ENCODE assay signal across 38 cellular contexts in the genomic region with DNA sequence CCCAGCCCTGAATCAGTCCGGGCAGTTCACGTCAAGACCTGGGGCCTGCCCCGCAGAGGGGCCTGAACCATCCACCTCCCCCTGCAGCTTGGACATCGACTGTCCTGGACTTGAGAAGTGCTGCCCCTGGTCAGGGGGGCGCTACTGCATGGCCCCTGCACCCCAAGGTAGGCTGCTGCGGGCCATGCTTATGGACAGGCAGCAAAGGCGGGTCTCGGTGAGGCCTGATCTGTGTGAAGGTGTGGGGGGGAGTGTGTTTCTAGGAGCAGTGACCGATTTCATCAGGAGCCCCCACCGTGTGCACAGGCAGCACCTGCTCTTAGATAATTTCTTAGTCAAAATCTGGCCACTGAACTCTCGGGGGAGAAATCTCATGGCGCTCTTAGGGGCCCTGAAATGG. TPM values are rescaled to one million over a fixed set of nuclear protein-coding genes. Genes with fewer than 3 reads are reported as not detected.
"Had no signal": no experiment of that assay in that cellular context is flagged by ENCODE, and none has a peak within 500 bp of the region (broad histone marks: within the 10 kb centered on the region; RNA-seq: fewer than 3 reads in every experiment).

No MANE protein-coding gene starts in this region.

- H3K4me3 Mint-ChIP-seq: activated CD4-positive, alpha-beta memory T cell treated with anti-CD3 and anti-CD28 coated beads for 36 hours; activated CD4-positive, alpha-beta T cell treated with anti-CD3 and anti-CD28 coated beads for 36 hours; activated CD4-positive, alpha-beta T cell treated with anti-CD3 and anti-CD28 coated beads, Interleukin-2, amount 10 ng/mL, durations not matched to agents 24 days and 14 days; activated CD8-positive, alpha-beta memory T cell treated with anti-CD3 and anti-CD28 coated beads, Interleukin-2, amount 10 ng/mL, durations not matched to agents 7 days and 5 days; activated CD8-positive, alpha-beta T cell treated with anti-CD3 and anti-CD28 coated beads, Interleukin-2, amount 10 ng/mL, durations not matched to agents 7 days and 5 days; activated naive CD4-positive, alpha-beta T cell treated with anti-CD3 and anti-CD28 coated beads for 36 hours; activated naive CD4-positive, alpha-beta T cell treated with anti-CD3 and anti-CD28 coated beads, Interleukin-2, amount 50 U/mL, for 24 hours; activated naive CD8-positive, alpha-beta T cell treated with anti-CD3 and anti-CD28 coated beads for 36 hours; activated naive CD8-positive, alpha-beta T cell treated with anti-CD3 and anti-CD28 coated beads, Interleukin-2, amount 50 U/mL, for 24 hours; activated T-helper 1 cell treated with anti-CD3 and anti-CD28 coated beads, Interleukin-12 subunit alpha, Interleukin-12 subunit beta, Interleukin-2, Interleukin-4 antibody, amounts not matched to agents 30 ng/mL and 10 ng/mL and 1 ng/mL, durations not matched to agents 14 hours and 24 hours and 36 hours; T-helper 2 cell treated with Interferon-gamma antibody and Interleukin-4, amounts not matched to agents 5 μg/mL and 100 μg/mL, for 36 hours had no signal

- H3K36me3 Mint-ChIP-seq: activated CD4-positive, alpha-beta memory T cell treated with anti-CD3 and anti-CD28 coated beads for 36 hours; activated CD8-positive, alpha-beta memory T cell treated with anti-CD3 and anti-CD28 coated beads, Interleukin-2, amount 10 ng/mL, durations not matched to agents 7 days and 5 days; activated naive CD4-positive, alpha-beta T cell treated with anti-CD3 and anti-CD28 coated beads, Interleukin-2, amount 50 U/mL, for 24 hours; activated naive CD8-positive, alpha-beta T cell treated with anti-CD3 and anti-CD28 coated beads for 36 hours had no signal

- H3K36me3 ChIP-seq: adrenal gland, colonic mucosa, esophagus squamous epithelium, gastroesophageal sphincter had no signal

- H3K27me3 Mint-ChIP-seq: activated CD4-positive, alpha-beta memory T cell treated with anti-CD3 and anti-CD28 coated beads for 36 hours; activated CD4-positive, alpha-beta T cell treated with anti-CD3 and anti-CD28 coated beads for 36 hours; activated CD8-positive, alpha-beta memory T cell treated with anti-CD3 and anti-CD28 coated beads, Interleukin-2, amount 10 ng/mL, durations not matched to agents 7 days and 5 days; activated naive CD4-positive, alpha-beta T cell treated with anti-CD3 and anti-CD28 coated beads, Interleukin-2, amount 50 U/mL, for 24 hours; activated naive CD8-positive, alpha-beta T cell treated with anti-CD3 and anti-CD28 coated beads for 36 hours; activated naive CD8-positive, alpha-beta T cell treated with anti-CD3 and anti-CD28 coated beads, Interleukin-2, amount 50 U/mL, for 24 hours had no signal

- H3K9me3 ChIP-seq: adrenal gland, body of pancreas, colonic mucosa, esophagus squamous epithelium, gastroesophageal sphincter had no signal

- H3K27ac ChIP-seq: adrenal gland, body of pancreas, colonic mucosa, epithelial cell of prostate, esophagus squamous epithelium, gastroesophageal sphincter had no signal

- H3K4me3 ChIP-seq: adrenal gland, body of pancreas, colonic mucosa, esophagus squamous epithelium, gastroesophageal sphincter had no signal

- H3K27me3 ChIP-seq: adrenal gland, body of pancreas, colonic mucosa had no signal

- H3K4me1 ChIP-seq: adrenal gland, gastroesophageal sphincter had no signal

- H3K9me3 Mint-ChIP-seq: activated CD4-positive, alpha-beta memory T cell treated with anti-CD3 and anti-CD28 coated beads for 36 hours; activated CD4-positive, alpha-beta T cell treated with anti-CD3 and anti-CD28 coated beads, Interleukin-2, amount 10 ng/mL, durations not matched to agents 24 days and 14 days; activated naive CD4-positive, alpha-beta T cell treated with anti-CD3 and anti-CD28 coated beads for 36 hours; activated naive CD4-positive, alpha-beta T cell treated with anti-CD3 and anti-CD28 coated beads, Interleukin-2, amount 50 U/mL, for 24 hours; activated naive CD8-positive, alpha-beta T cell treated with anti-CD3 and anti-CD28 coated beads for 36 hours; activated naive CD8-positive, alpha-beta T cell treated with anti-CD3 and anti-CD28 coated beads, Interleukin-2, amount 50 U/mL, for 24 hours; activated T-helper 1 cell treated with anti-CD3 and anti-CD28 coated beads, Interleukin-12 subunit alpha, Interleukin-12 subunit beta, Interleukin-2, Interleukin-4 antibody, amounts not matched to agents 30 ng/mL and 10 ng/mL and 1 ng/mL, durations not matched to agents 14 hours and 24 hours and 36 hours; activated T-helper 2 cell treated with anti-CD3 and anti-CD28 coated beads, Interferon-gamma antibody, Interleukin-2, Interleukin-4, amounts not matched to agents 10 μg/mL and 5 μg/mL and 100 μg/mL, durations not matched to agents 14 hours and 24 hours and 36 hours; T-helper 2 cell treated with Interferon-gamma antibody and Interleukin-4, amounts not matched to agents 5 μg/mL and 100 μg/mL, for 36 hours had no signal

- DNase-seq: activated CD4-positive, alpha-beta memory T cell treated with anti-CD3 and anti-CD28 coated beads for 36 hours; activated CD4-positive, alpha-beta T cell treated with anti-CD3 and anti-CD28 coated beads for 36 hours; activated CD4-positive, alpha-beta T cell treated with anti-CD3 and anti-CD28 coated beads, Interleukin-2, amount 10 ng/mL, durations not matched to agents 24 days and 14 days; activated CD4-positive, CD25-positive, alpha-beta regulatory T cell; activated CD4-positive, CD25-positive, alpha-beta regulatory T cell treated with anti-CD3 and anti-CD28 coated beads, Interleukin-2, amount 50 U/mL, for 72 hours; activated CD8-positive, alpha-beta memory T cell treated with anti-CD3 and anti-CD28 coated beads, Interleukin-2, amount 10 ng/mL, durations not matched to agents 7 days and 5 days; activated CD8-positive, alpha-beta memory T cell treated with anti-CD3 and anti-CD28 coated beads, Interleukin-2, amount 50 U/mL, for 4 hours; activated CD8-positive, alpha-beta T cell treated with anti-CD3 and anti-CD28 coated beads, Interleukin-2, amount 10 ng/mL, durations not matched to agents 7 days and 5 days; activated effector memory CD4-positive, alpha-beta T cell treated with anti-CD3 and anti-CD28 coated beads, Interleukin-2, amount 50 U/mL, for 16 hours; activated naive CD4-positive, alpha-beta T cell treated with anti-CD3 and anti-CD28 coated beads for 36 hours; activated naive CD8-positive, alpha-beta T cell treated with anti-CD3 and anti-CD28 coated beads for 36 hours; activated naive CD8-positive, alpha-beta T cell treated with anti-CD3 and anti-CD28 coated beads, Interleukin-2, amount 50 U/mL, for 24 hours; activated T-cell treated with anti-CD3 and anti-CD28 coated beads, Interleukin-2, amount 50 U/mL, for 1 hour; activated T-cell treated with anti-CD3 and anti-CD28 coated beads, Interleukin-2, amount 50 U/mL, for 48 hours; adrenal gland; amygdala; aorta; body of pancreas; caudate nucleus; colonic mucosa; effector CD8-positive, alpha-beta T cell; esophagus squamous epithelium; foreskin melanocyte; T-helper 1 cell; T-helper 17 cell; T1000 had no signal

- H3K27ac Mint-ChIP-seq: activated CD4-positive, alpha-beta memory T cell treated with anti-CD3 and anti-CD28 coated beads for 36 hours; activated CD4-positive, alpha-beta T cell treated with anti-CD3 and anti-CD28 coated beads for 36 hours; activated CD4-positive, alpha-beta T cell treated with anti-CD3 and anti-CD28 coated beads, Interleukin-2, amount 10 ng/mL, durations not matched to agents 24 days and 14 days; activated CD8-positive, alpha-beta memory T cell treated with anti-CD3 and anti-CD28 coated beads, Interleukin-2, amount 10 ng/mL, durations not matched to agents 7 days and 5 days; activated naive CD4-positive, alpha-beta T cell treated with anti-CD3 and anti-CD28 coated beads for 36 hours; activated naive CD4-positive, alpha-beta T cell treated with anti-CD3 and anti-CD28 coated beads, Interleukin-2, amount 50 U/mL, for 24 hours; activated naive CD8-positive, alpha-beta T cell treated with anti-CD3 and anti-CD28 coated beads for 36 hours; activated naive CD8-positive, alpha-beta T cell treated with anti-CD3 and anti-CD28 coated beads, Interleukin-2, amount 50 U/mL, for 24 hours; activated T-helper 1 cell treated with anti-CD3 and anti-CD28 coated beads, Interleukin-12 subunit alpha, Interleukin-12 subunit beta, Interleukin-2, Interleukin-4 antibody, amounts not matched to agents 30 ng/mL and 10 ng/mL and 1 ng/mL, durations not matched to agents 14 hours and 24 hours and 36 hours; activated T-helper 2 cell treated with anti-CD3 and anti-CD28 coated beads, Interferon-gamma antibody, Interleukin-2, Interleukin-4, amounts not matched to agents 10 μg/mL and 5 μg/mL and 100 μg/mL, durations not matched to agents 14 hours and 24 hours and 36 hours; T-helper 17 cell; T-helper 2 cell treated with Interferon-gamma antibody and Interleukin-4, amounts not matched to agents 5 μg/mL and 100 μg/mL, for 36 hours had no signal

- ATAC-seq: activated CD4-positive, alpha-beta T cell treated with anti-CD3 and anti-CD28 coated beads for 36 hours; activated CD8-positive, alpha-beta memory T cell treated with anti-CD3 and anti-CD28 coated beads, Interleukin-2, amount 10 ng/mL, durations not matched to agents 7 days and 5 days; activated CD8-positive, alpha-beta T cell treated with anti-CD3 and anti-CD28 coated beads, Interleukin-2, amount 10 ng/mL, durations not matched to agents 7 days and 5 days; activated naive CD8-positive, alpha-beta T cell treated with anti-CD3 and anti-CD28 coated beads, Interleukin-2, amount 50 U/mL, for 24 hours; body of pancreas; gastroesophageal sphincter; T-helper 17 cell had no signal

RNA-seq across cellular contexts. Expression of a gene that starts 13.0 kb away (rescaled TPM):
- total RNA-seq: activated CD4-positive, alpha-beta memory T cell treated with anti-CD3 and anti-CD28 coated beads for 36 hours; activated CD4-positive, alpha-beta T cell treated with anti-CD3 and anti-CD28 coated beads for 36 hours; activated CD4-positive, alpha-beta T cell treated with anti-CD3 and anti-CD28 coated beads, Interleukin-2, amount 10 ng/mL, durations not matched to agents 24 days and 14 days; activated CD8-positive, alpha-beta memory T cell treated with anti-CD3 and anti-CD28 coated beads for 36 hours; activated CD8-positive, alpha-beta T cell treated with anti-CD3 and anti-CD28 coated beads, Interleukin-2, amount 10 ng/mL, durations not matched to agents 7 days and 5 days; activated naive CD4-positive, alpha-beta T cell treated with anti-CD3 and anti-CD28 coated beads for 36 hours; activated naive CD8-positive, alpha-beta T cell treated with anti-CD3 and anti-CD28 coated beads for 36 hours; activated T-helper 1 cell treated with anti-CD3 and anti-CD28 coated beads, Interleukin-12 subunit alpha, Interleukin-12 subunit beta, Interleukin-2, Interleukin-4 antibody, amounts not matched to agents 30 ng/mL and 10 ng/mL and 1 ng/mL, durations not matched to agents 14 hours and 24 hours and 36 hours; activated T-helper 2 cell treated with anti-CD3 and anti-CD28 coated beads, Interferon-gamma antibody, Interleukin-2, Interleukin-4, amounts not matched to agents 10 μg/mL and 5 μg/mL and 100 μg/mL, durations not matched to agents 14 hours and 24 hours and 36 hours; body of pancreas; dermis microvascular lymphatic vessel endothelial cell; endothelial cell of umbilical vein; esophagus squamous epithelium; fibroblast of lung; fibroblast of villous mesenchyme; gastroesophageal sphincter; glomerular endothelial cell had no signal
- polyA plus RNA-seq: aorta, endothelial cell of umbilical vein, fibroblast of lung had no signal
